Comparison of ENCODE assay signal across 9 cellular contexts in the genomic region with DNA sequence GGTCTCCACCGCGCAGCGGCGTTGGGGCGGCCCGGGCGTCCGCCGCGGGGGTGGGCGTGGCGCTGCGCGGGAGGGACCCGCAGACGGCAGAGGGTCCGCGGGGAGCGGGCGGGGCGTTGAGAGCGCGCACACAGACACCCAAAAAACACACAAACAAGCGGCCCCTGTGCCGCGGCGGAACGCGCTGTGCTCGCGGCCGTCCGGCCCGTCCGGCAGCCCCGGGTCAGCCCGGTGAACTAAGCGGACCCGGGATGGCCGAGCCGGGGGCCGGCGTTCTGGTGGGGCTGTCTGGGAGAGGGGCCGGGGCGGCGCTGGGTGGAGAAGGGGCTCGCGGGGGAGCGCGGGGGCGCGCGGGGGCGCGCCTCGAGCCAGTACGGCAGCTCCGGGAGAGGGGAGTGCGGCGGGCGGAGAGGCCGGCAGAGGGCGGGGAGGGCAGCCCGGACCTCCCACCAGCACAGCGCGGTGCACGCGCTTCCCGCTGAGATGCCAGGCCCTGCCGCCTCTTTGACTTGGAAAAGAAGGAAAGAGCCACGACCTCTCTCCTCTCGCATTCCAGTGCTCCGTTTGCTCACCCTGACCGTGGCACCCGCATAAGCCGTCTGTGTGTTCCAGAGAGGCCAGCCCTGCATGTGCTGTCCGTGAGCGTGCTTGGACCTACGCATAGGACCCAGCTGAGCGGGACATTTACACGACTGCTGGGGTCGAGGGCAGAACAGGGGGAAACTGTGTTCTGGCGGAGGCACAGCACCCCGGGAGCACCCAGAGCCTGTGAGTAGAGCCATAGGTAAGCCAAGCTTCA. TPM values are rescaled to one million over a fixed set of nuclear protein-coding genes. Genes with fewer than 3 reads are reported as not detected.
DNase-seq lines count a peak whose midpoint lies in the region; ATAC-seq and TF ChIP-seq lines count a peak whose summit lies in the region.
"Had no signal": no experiment of that assay in that cellular context is flagged by ENCODE, and none has a peak within 500 bp of the region (broad histone marks: within the 10 kb centered on the region; RNA-seq: fewer than 3 reads in every experiment).

No MANE protein-coding gene starts in this region.

- H3K27me3 ChIP-seq in adipocyte (replicated peaks; ENCODE audit: control insufficient read depth, insufficient read depth, low read length) (peaks cover 37% of the 10 kb centered on the region), right atrium auricular region (no peaks in the 10 kb centered on the region)

- H3K4me3 ChIP-seq in adipocyte (ENCODE audit: low read length) (peak overlapping the region; percentile 42), right atrium auricular region (peak overlapping the region; percentile 40 to 64)

- peak in 1 of 2 donors; percentile 46 for TF ChIP-seq CTCF in right atrium auricular region (IDR thresholded peaks at IDR 0.05)

- no peak overlapping the region for H3K27ac ChIP-seq in right atrium auricular region
- H3K27ac ChIP-seq: KMS-11 had no signal

- no peak overlapping the region for H3K9ac ChIP-seq in adipocyte (ENCODE audit: low read length)
- H3K9ac ChIP-seq: KMS-11 had no signal

- H3K4me1 ChIP-seq in adipocyte (ENCODE audit: control insufficient read depth, insufficient read depth, low read length) = peaks cover 16% of the 10 kb centered on the region
- peaks cover 0 to 7% of the 10 kb centered on the region in 2 donors for H3K4me1 ChIP-seq in right atrium auricular region

- DNase-seq in DMS53 (lab: John Stamatoyannopoulos, UW) = peak; percentile 80
- DNase-seq in adipocyte (ENCODE audit: low read depth) = peak; percentile 17
- no peak for DNase-seq in right atrium auricular region (ENCODE audit: low spot score)
- peak; percentile 69 for DNase-seq in retina
- no peak for DNase-seq in middle frontal gyrus (ENCODE audit: extremely low spot score, low spot score)
- DNase-seq in AML-193 (lab: John Stamatoyannopoulos, UW) = no peak
- no peak for DNase-seq in NCI-H187 (lab: John Stamatoyannopoulos, UW)

- H3K36me3 ChIP-seq in adipocyte (ENCODE audit: control insufficient read depth, insufficient read depth, low read length, severe bottlenecking) (no peaks in the 10 kb centered on the region), right atrium auricular region (no peaks in the 10 kb centered on the region)

- H3K9me3 ChIP-seq in adipocyte (ENCODE audit: control insufficient read depth, low read length) = no peaks in the 10 kb centered on the region
- no peaks in the 10 kb centered on the region for H3K9me3 ChIP-seq in right atrium auricular region

- no peak for ATAC-seq in GM21515 (IDR thresholded peaks at IDR 0.05; ENCODE audit: unreplicated experiment)

RNA-seq across cellular contexts. Expression of a gene that starts 10.3 kb away (rescaled TPM):
- total RNA-seq in right atrium auricular region = 1 to 10 TPM in 1 of 2 donors, not detected in 1; 1.1 TPM

RNA-seq across cellular contexts. Expression of a gene that starts 59.0 kb away (rescaled TPM):
- 1 to 10 TPM; 2.1 to 2.3 TPM for total RNA-seq in right atrium auricular region

Comparison
In these comparisons a context has a peak if more than half of its experiments do, and no peak if none do; other contexts are left out.
1. DNase-seq: peak in DMS53 (single experiment), adipocyte (single experiment) and retina (single experiment); none in right atrium auricular region (single experiment), middle frontal gyrus (single experiment), AML-193 (0 of 2) and NCI-H187 (0 of 2).